Comparison of ENCODE assay signal across 1 cellular context in the genomic region with DNA sequence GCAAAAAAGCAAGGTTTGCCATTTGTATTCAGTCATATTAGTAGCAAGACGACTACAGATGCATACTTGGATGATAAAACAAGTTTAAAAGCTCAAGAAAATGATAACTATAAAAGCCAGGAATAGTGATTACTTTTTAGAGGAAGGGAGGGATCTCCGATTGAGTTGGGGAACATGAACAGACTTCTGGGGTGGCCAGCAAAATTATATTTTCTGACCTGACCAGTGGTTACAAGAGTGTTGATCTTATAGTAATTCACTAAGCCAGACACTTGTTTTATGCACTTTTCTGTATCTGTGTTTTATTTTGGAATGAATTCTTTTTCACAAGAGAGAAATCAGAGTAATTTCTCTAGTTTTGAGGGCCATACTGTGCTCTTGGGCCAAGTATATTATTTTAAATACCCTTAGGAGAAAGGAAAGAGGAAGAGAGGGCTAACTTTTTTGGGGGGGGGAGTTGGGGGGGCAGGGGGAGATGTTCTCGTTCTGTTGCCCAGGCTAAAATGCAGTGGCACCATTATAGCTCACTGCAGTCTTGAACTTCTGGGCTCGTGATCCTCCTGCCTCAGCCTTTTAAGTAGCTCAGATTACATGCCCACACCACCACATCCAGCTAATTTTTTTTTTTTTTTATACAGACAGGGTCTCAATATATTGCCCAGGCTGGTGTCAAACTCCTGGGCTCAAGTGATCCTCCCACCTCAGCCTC.
TF ChIP-seq lines count a peak whose summit lies in the region.

No MANE protein-coding gene starts in this region.

TF ChIP-seq in endothelial cell of umbilical vein, 7 proteins besides CTCF, POLR2A, EP300 and RAD21 (continued from another document):
- TF ChIP-seq MYC (IDR thresholded peaks at IDR 0.05; ENCODE audit: low read depth, low read length) (no peak), JUN (IDR thresholded peaks at IDR 0.05; ENCODE audit: borderline replicate concordance, insufficient read depth, insufficient read length, low read depth) (no peak), GATA2 (IDR thresholded peaks at IDR 0.05; ENCODE audit: insufficient read depth, insufficient read length, low read depth, low read length) (no peak)
- TF ChIP-seq, protein P1, sequence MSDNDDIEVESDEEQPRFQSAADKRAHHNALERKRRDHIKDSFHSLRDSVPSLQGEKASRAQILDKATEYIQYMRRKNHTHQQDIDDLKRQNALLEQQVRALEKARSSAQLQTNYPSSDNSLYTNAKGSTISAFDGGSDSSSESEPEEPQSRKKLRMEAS (IDR thresholded peaks at IDR 0.05; ENCODE audit: insufficient read depth, insufficient read length) = no peak
TF ChIP-seq in endothelial cell of umbilical vein: peak in this region for 0.
